Comparison of ENCODE assay signal across 12 cellular contexts in genomic region chr10:118851062-118852035, GRCh38.
DNase-seq lines count a peak whose midpoint lies in the region; ATAC-seq and TF ChIP-seq lines count a peak whose summit lies in the region.
"Had no signal": no experiment of that assay in that cellular context is flagged by ENCODE, and none has a peak within 500 bp of the region (broad histone marks: within the 10 kb centered on the region; RNA-seq: fewer than 3 reads in every experiment).

No MANE protein-coding gene starts in this region.

- H3K9me3 ChIP-seq in upper lobe of right lung, result no peaks in the 10 kb centered on the region
- H3K9me3 ChIP-seq: colonic mucosa, right lobe of liver had no signal

- H3K27ac ChIP-seq in upper lobe of right lung, result no peak overlapping the region
- H3K27ac ChIP-seq: 22Rv1, colonic mucosa, right lobe of liver had no signal

- H3K4me1 Mint-ChIP-seq in stimulated activated naive CD8-positive, alpha-beta T cell treated with anti-CD3 and anti-CD28 coated beads, Interleukin-15, amount 100 ng/mL, for 72 hours, result no peaks in the 10 kb centered on the region

- DNase-seq in activated CD8-positive, alpha-beta memory T cell treated with anti-CD3 and anti-CD28 coated beads for 24 hours, result peak; percentile 53
- no peak for DNase-seq in activated CD8-positive, alpha-beta memory T cell treated with anti-CD3 and anti-CD28 coated beads, Interleukin-2, amount 50 U/mL, for 48 hours
- peak; percentile 6 for DNase-seq in NCI-H226
- no peak for DNase-seq in upper lobe of right lung
- no peak for DNase-seq in T-helper 2 cell
- no peak for DNase-seq in NCI-H748 treated with DMSO at 0.1 percent for 48 hours (lab: John Stamatoyannopoulos, UW)
- DNase-seq in stimulated activated naive CD8-positive, alpha-beta T cell treated with anti-CD3 and anti-CD28 coated beads, Interleukin-15, amount 100 ng/mL, for 72 hours, result no peak

- no peak overlapping the region for H3K4me3 Mint-ChIP-seq in stimulated activated naive CD8-positive, alpha-beta T cell treated with anti-CD3 and anti-CD28 coated beads, Interleukin-15, amount 100 ng/mL, for 72 hours
- H3K4me3 Mint-ChIP-seq: naive B cell had no signal

- H3K27ac Mint-ChIP-seq in stimulated activated naive CD8-positive, alpha-beta T cell treated with anti-CD3 and anti-CD28 coated beads, Interleukin-15, amount 100 ng/mL, for 72 hours, result peak overlapping the region in 1 of 2 donors; percentile 10

- H3K4me3 ChIP-seq in upper lobe of right lung, result no peak overlapping the region
- H3K4me3 ChIP-seq: colonic mucosa, right lobe of liver had no signal

- H3K27me3 ChIP-seq in upper lobe of right lung, result no peaks in the 10 kb centered on the region
- H3K27me3 ChIP-seq: colonic mucosa, right lobe of liver had no signal

- no peaks in the 10 kb centered on the region for H3K9me3 Mint-ChIP-seq in stimulated activated naive CD8-positive, alpha-beta T cell treated with anti-CD3 and anti-CD28 coated beads, Interleukin-15, amount 100 ng/mL, for 72 hours
- H3K9me3 Mint-ChIP-seq: naive B cell had no signal

- no peak for TF ChIP-seq CTCF in upper lobe of right lung (IDR thresholded peaks at IDR 0.05)

- H3K36me3 ChIP-seq in upper lobe of right lung, result no peaks in the 10 kb centered on the region
- H3K36me3 ChIP-seq: colonic mucosa, right lobe of liver had no signal

- peaks cover 20% of the 10 kb centered on the region for H3K27me3 Mint-ChIP-seq in stimulated activated naive CD8-positive, alpha-beta T cell treated with anti-CD3 and anti-CD28 coated beads, Interleukin-15, amount 100 ng/mL, for 72 hours

- ATAC-seq in HG02763 (IDR thresholded peaks at IDR 0.05; ENCODE audit: unreplicated experiment) (peak; percentile 42), upper lobe of right lung (peak; percentile 78)
- ATAC-seq in stimulated activated naive CD8-positive, alpha-beta T cell treated with anti-CD3 and anti-CD28 coated beads, Interleukin-15, amount 100 ng/mL, for 72 hours, result no peak

- intact Hi-C loops in upper lobe of right lung (cut with DNase I), result no loop called here

- no peaks in the 10 kb centered on the region for H3K4me1 ChIP-seq in upper lobe of right lung
- H3K4me1 ChIP-seq: colonic mucosa had no signal

Comparison
In these comparisons a context has a peak if more than half of its experiments do, and no peak if none do; other contexts are left out.
1. DNase-seq: peak in activated CD8-positive, alpha-beta memory T cell treated with anti-CD3 and anti-CD28 coated beads for 24 hours (single experiment) and NCI-H226 (single experiment); none in activated CD8-positive, alpha-beta memory T cell treated with anti-CD3 and anti-CD28 coated beads, Interleukin-2, amount 50 U/mL, for 48 hours (single experiment), upper lobe of right lung (single experiment), T-helper 2 cell (0 of 5), NCI-H748 treated with DMSO at 0.1 percent for 48 hours (single experiment) and stimulated activated naive CD8-positive, alpha-beta T cell treated with anti-CD3 and anti-CD28 coated beads, Interleukin-15, amount 100 ng/mL, for 72 hours (0 of 2).